Comparison of ENCODE assay signal across 11 cellular contexts in the genomic region with DNA sequence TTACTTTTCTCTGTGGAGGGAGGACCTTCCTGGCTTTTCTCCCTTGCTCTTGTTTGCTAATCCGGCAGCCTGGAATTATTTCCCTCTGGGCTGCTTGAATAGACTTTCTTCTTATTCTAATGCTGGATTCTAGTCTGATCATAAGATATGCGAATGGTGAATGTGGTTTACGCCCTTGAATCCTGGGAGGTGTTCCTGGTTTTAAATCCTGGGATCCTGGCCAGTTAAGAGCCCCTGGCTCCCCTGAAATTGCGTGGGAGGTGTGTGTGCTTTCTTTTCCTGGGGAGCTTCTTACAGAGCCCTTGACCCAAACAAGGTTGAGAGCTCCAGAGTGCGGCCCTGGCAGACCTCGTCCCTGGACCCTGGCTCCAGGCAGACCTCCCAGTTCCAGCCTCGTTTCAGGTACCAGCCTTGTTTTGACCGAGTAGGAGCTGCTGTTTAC. TPM values are rescaled to one million over a fixed set of nuclear protein-coding genes. Genes with fewer than 3 reads are reported as not detected.
DNase-seq lines count a peak whose midpoint lies in the region; ATAC-seq and TF ChIP-seq lines count a peak whose summit lies in the region.
"Had no signal": no experiment of that assay in that cellular context is flagged by ENCODE, and none has a peak within 500 bp of the region (broad histone marks: within the 10 kb centered on the region; RNA-seq: fewer than 3 reads in every experiment).

No MANE protein-coding gene starts in this region.

- H3K36me3 ChIP-seq in cardiac muscle cell (no peaks in the 10 kb centered on the region), endodermal cell (ENCODE audit: control insufficient read depth, insufficient read depth, low read length) (peaks cover 6% of the 10 kb centered on the region), upper lobe of right lung (no peaks in the 10 kb centered on the region)
- H3K36me3 ChIP-seq: BE2C, tibial nerve had no signal

- no peaks in the 10 kb centered on the region for H3K9me3 ChIP-seq in cardiac muscle cell (ENCODE audit: low read depth)
- no peaks in the 10 kb centered on the region for H3K9me3 ChIP-seq in endodermal cell (ENCODE audit: control insufficient read depth, low read length)
- H3K9me3 ChIP-seq in upper lobe of right lung, result no peaks in the 10 kb centered on the region
- H3K9me3 ChIP-seq: BE2C, tibial nerve had no signal

- H3K4me1 Mint-ChIP-seq in endodermal cell (peaks cover 70% of the 10 kb centered on the region), mesothelial cell of epicardium (peaks cover 68% of the 10 kb centered on the region)

- H3K9me3 Mint-ChIP-seq in endodermal cell (no peaks in the 10 kb centered on the region), mesothelial cell of epicardium (no peaks in the 10 kb centered on the region)

- H3K27ac Mint-ChIP-seq in endodermal cell (peak overlapping the region; percentile 61), mesothelial cell of epicardium (peak overlapping the region; percentile 88)
- H3K27ac Mint-ChIP-seq: activated naive CD8-positive, alpha-beta T cell had no signal

- H3K27me3 Mint-ChIP-seq in endodermal cell (ENCODE audit: insufficient read depth) (peaks cover 14% of the 10 kb centered on the region), mesothelial cell of epicardium (ENCODE audit: low read depth) (no peaks in the 10 kb centered on the region)

- H3K27me3 ChIP-seq in cardiac muscle cell (no peaks in the 10 kb centered on the region), endodermal cell (ENCODE audit: control insufficient read depth, insufficient read depth, low read length, poor library complexity, severe bottlenecking) (peaks cover 7% of the 10 kb centered on the region), upper lobe of right lung (no peaks in the 10 kb centered on the region)
- H3K27me3 ChIP-seq: BE2C had no signal

- H3K4me3 ChIP-seq in cardiac muscle cell (peak overlapping the region; percentile 98), endodermal cell (ENCODE audit: low read length) (peak overlapping the region; percentile 99), upper lobe of right lung (peak overlapping the region; percentile 63)

- peaks cover 23% of the 10 kb centered on the region for H3K4me1 ChIP-seq in cardiac muscle cell (ENCODE audit: low read depth)
- peaks cover 16% of the 10 kb centered on the region for H3K4me1 ChIP-seq in endodermal cell (ENCODE audit: control insufficient read depth, insufficient read depth, low read length)
- peaks cover 24% of the 10 kb centered on the region for H3K4me1 ChIP-seq in upper lobe of right lung

- peak overlapping the region; percentile 82 for H3K4me3 Mint-ChIP-seq in endodermal cell
- peak overlapping the region; percentile 88 for H3K4me3 Mint-ChIP-seq in mesothelial cell of epicardium
- H3K4me3 Mint-ChIP-seq: activated naive CD8-positive, alpha-beta T cell had no signal

- ATAC-seq in Right ventricle myocardium inferior (no peak), upper lobe of right lung (no peak), GM18498 (IDR thresholded peaks at IDR 0.05; ENCODE audit: unreplicated experiment) (no peak), GM19023 (IDR thresholded peaks at IDR 0.05; ENCODE audit: unreplicated experiment) (no peak)

- no peak for TF ChIP-seq CTCF in cardiac muscle cell (IDR thresholded peaks at IDR 0.05; ENCODE audit: low read depth, low read length)
- no peak for TF ChIP-seq CTCF in endodermal cell (conservative IDR thresholded peaks at IDR 0.05)
- no peak for TF ChIP-seq CTCF in mesothelial cell of epicardium (IDR thresholded peaks at IDR 0.05; ENCODE audit: unreplicated experiment)
- TF ChIP-seq CTCF in upper lobe of right lung (IDR thresholded peaks at IDR 0.05), result no peak

- intact Hi-C loops in Right ventricle myocardium inferior (cut with DNase I) (loop anchor here (5.0 kb wide), 2 partner anchors 72 to 272 kb away; no protein-coding TSS in a partner anchor), upper lobe of right lung (cut with DNase I) (no loop called here)

- peak overlapping the region; percentile 74 for H3K9ac ChIP-seq in endodermal cell (ENCODE audit: extremely low read depth, low read length, poor library complexity, severe bottlenecking)

- peak in 1 of 2 donors; percentile 61 for DNase-seq in cardiac muscle cell (ENCODE audit: low read depth in 1 of 2, low spot score in 1 of 2)
- DNase-seq in Right ventricle myocardium inferior (ENCODE audit: missing footprints), result no peak
- DNase-seq in endodermal cell, result peak; percentile 55
- DNase-seq in mesothelial cell of epicardium (ENCODE audit: low spot score in 2 of 2, unreplicated experiment in 2 of 2), result no peak
- no peak for DNase-seq in upper lobe of right lung
- no peak for DNase-seq in activated CD4-positive, alpha-beta T cell treated with anti-CD3 and anti-CD28 coated beads for 4 hours
- DNase-seq: BE2C had no signal

- peak overlapping the region; percentile 91 for H3K27ac ChIP-seq in cardiac muscle cell
- H3K27ac ChIP-seq in endodermal cell (ENCODE audit: low read depth, low read length), result peak overlapping the region; percentile 71
- H3K27ac ChIP-seq in upper lobe of right lung, result peak overlapping the region; percentile 75

- H3K36me3 Mint-ChIP-seq in endodermal cell (ENCODE audit: low read depth), result no peaks in the 10 kb centered on the region
- no peaks in the 10 kb centered on the region for H3K36me3 Mint-ChIP-seq in mesothelial cell of epicardium
- H3K36me3 Mint-ChIP-seq: activated naive CD8-positive, alpha-beta T cell had no signal

- WGBS in endodermal cell (ENCODE audit: insufficient coverage in 1 of 2, insufficient read length in 1 of 2), 2 experiments, result 34 to 35% methylated on average over 5 to 8 of the region's 8 CpGs

RNA-seq across cellular contexts. Expression of gene SH3BP4, which starts 2.8 kb away (rescaled TPM):
- total RNA-seq in cardiac muscle cell (55.0 and 71.3 TPM in 2 replicates), Right ventricle myocardium inferior (9.3 TPM), endodermal cell (10 to 100 TPM; 49.1 to 53.4 TPM), mesothelial cell of epicardium (44.1 to 45.0 TPM (median 44.3 TPM) in 3 replicates), upper lobe of right lung (29.6 TPM)
- 35.8 and 48.5 TPM in 2 replicates for polyA plus RNA-seq in cardiac muscle cell
- polyA plus RNA-seq in endodermal cell (2013, experiment 1 of 2), result 77.6 TPM
- polyA plus RNA-seq in endodermal cell (2013, experiment 2 of 2), result 78.9 TPM
